ENCODE assay signal across 26 cellular contexts in genomic region chr10:60485025-60485424, GRCh38.
DNase-seq lines count a peak whose midpoint lies in the region; ATAC-seq, FAIRE-seq and TF ChIP-seq lines count a peak whose summit lies in the region.
"Had no signal": no experiment of that assay in that cellular context is flagged by ENCODE, and none has a peak within 500 bp of the region (broad histone marks: within the 10 kb centered on the region; RNA-seq: fewer than 3 reads in every experiment).

No MANE protein-coding gene starts in this region.

- no peaks in the 10 kb centered on the region for H3K79me2 ChIP-seq in GM23338 (replicated peaks; ENCODE audit: insufficient read depth)
- H3K79me2 ChIP-seq in K562 (ENCODE audit: control insufficient read depth, insufficient read depth, low read length), result no peaks in the 10 kb centered on the region

- TF ChIP-seq POLR2A in K562 (conservative IDR thresholded peaks at IDR 0.05) (no peak), gastrocnemius medialis (IDR thresholded peaks at IDR 0.05) (no peak)

- H3K36me3 Mint-ChIP-seq in GM23338 (ENCODE audit: low read depth), result no peaks in the 10 kb centered on the region
- H3K36me3 Mint-ChIP-seq: CD14-positive monocyte had no signal

- H4K20me1 ChIP-seq in GM23338 (replicated peaks; ENCODE audit: insufficient read depth) (no peaks in the 10 kb centered on the region), K562 (replicated peaks; ENCODE audit: control insufficient read depth, insufficient read depth, low read length) (no peaks in the 10 kb centered on the region)
- H4K20me1 ChIP-seq: BLaER1 treated with 17β-estradiol and CSF1 and Interleukin-3, amounts not matched to agents 10 nM and 100 nM had no signal

- H3K9me3 Mint-ChIP-seq in GM23338, result no peaks in the 10 kb centered on the region
- H3K9me3 Mint-ChIP-seq: CD14-positive monocyte; CD4-positive, alpha-beta T cell; CD8-positive, alpha-beta memory T cell; H9 had no signal

- no peaks in the 10 kb centered on the region for H3F3A ChIP-seq in GM23338 (replicated peaks; ENCODE audit: low read depth)

- H3K4me1 ChIP-seq in GM23338 (ENCODE audit: insufficient read depth) (0 out of 2 replicates have a peak, but pooled peaks cover 1% of the 10 kb centered on the region), K562 (replicated peaks in 1 of 2; ENCODE audit: control insufficient read depth in 2 of 2, insufficient read depth in 2 of 2, low read length in 2 of 2) (no peaks in the 10 kb centered on the region), foreskin keratinocyte (peaks cover 4% of the 10 kb centered on the region), gastrocnemius medialis (peaks cover 3 to 6% of the 10 kb centered on the region in 2 donors)
- H3K4me1 ChIP-seq: BLaER1 treated with 17β-estradiol and CSF1 and Interleukin-3, amounts not matched to agents 10 nM and 100 nM had no signal

- TF ChIP-seq CTCF in GM23338 (conservative IDR thresholded peaks at IDR 0.05; ENCODE audit: low read depth in 2 of 2) (no peak), K562 (IDR thresholded peaks at IDR 0.05 in 2 of 3, conservative IDR thresholded peaks at IDR 0.05 in 1 of 3; ENCODE audit: insufficient read depth in 2 of 3, low read depth in 1 of 3, low read length in 3 of 3) (no peak), foreskin keratinocyte (conservative IDR thresholded peaks at IDR 0.05) (no peak), gastrocnemius medialis (IDR thresholded peaks at IDR 0.05 in 4 of 5, conservative IDR thresholded peaks at IDR 0.05 in 1 of 5) (no peak)

- no peak for TF ChIP-seq RAD21 in K562 (CRISPR knock-in tag; conservative IDR thresholded peaks at IDR 0.05 in 1 of 2, IDR thresholded peaks at IDR 0.05 in 1 of 2)

- POLR2A ChIA-PET in K562 (lab: Yijun Ruan, JAX), result no interaction called here

- no peak overlapping the region for H2AFZ ChIP-seq in GM23338
- no peak overlapping the region for H2AFZ ChIP-seq in K562 (ENCODE audit: low read depth, low read length)
- H2AFZ ChIP-seq: GM23248 had no signal

- 0% methylated on average over 5 of the region's 5 CpGs for WGBS in K562 (ENCODE audit: insufficient coverage, low coverage, missing lambda C conversion rate)

- no peak overlapping the region for H3K4me3 Mint-ChIP-seq in GM23338
- H3K4me3 Mint-ChIP-seq: CD14-positive monocyte; CD4-positive, alpha-beta T cell; CD8-positive, alpha-beta memory T cell; H9 had no signal

- CTCF ChIA-PET in K562 (lab: Yijun Ruan, JAX; ENCODE audit: low intra/inter-chr PET ratio), result no interaction called here

- DNase-seq in GM23338 (ENCODE audit: low spot score) (no peak), K562 (ENCODE audit: extremely low read depth in 1 of 4, low spot score in 3 of 4) (no peak), foreskin keratinocyte (peak; percentile 42 to 54), gastrocnemius medialis (no peak), posterior cingulate gyrus (no peak)
- DNase-seq: 8988T; ACHN; AML-193; BE2C; CD4-positive, alpha-beta T cell; CD8-positive, alpha-beta memory T cell; DMS 273 treated with DMSO at 0.1 percent for 48 hours; DMS53; DMS79 treated with DMSO at 0.1 percent for 48 hours; GF-D8; GM23248; H9 had no signal

- H3K4me2 ChIP-seq in GM23338, result no peak overlapping the region
- no peak overlapping the region for H3K4me2 ChIP-seq in K562 (ENCODE audit: insufficient read depth, low read length)
- H3K4me2 ChIP-seq: A549; BLaER1 treated with 17β-estradiol and CSF1 and Interleukin-3, amounts not matched to agents 10 nM and 100 nM had no signal

- in situ Hi-C loops in K562 (cut with MboI), result no loop called here
- in situ Hi-C loops in gastrocnemius medialis (cut with MboI; ENCODE audit: low sequenced_read_pairs in 4 of 4), result no loop called here

- BruUV-seq in K562 (replicated peaks; lab: Mats Ljungman, UMichigan), result no TSS peak

- H3K27me3 ChIP-seq in GM23338 (ENCODE audit: insufficient read depth), result no peaks in the 10 kb centered on the region
- H3K27me3 ChIP-seq in K562 (ENCODE audit: control insufficient read depth in 2 of 2, insufficient read depth in 2 of 2, low read length in 2 of 2), result no peaks in the 10 kb centered on the region
- no peaks in the 10 kb centered on the region for H3K27me3 ChIP-seq in foreskin keratinocyte
- no peaks in the 10 kb centered on the region for H3K27me3 ChIP-seq in gastrocnemius medialis
- H3K27me3 ChIP-seq: BE2C; BLaER1 treated with 17β-estradiol and CSF1 and Interleukin-3, amounts not matched to agents 10 nM and 100 nM had no signal

- FAIRE-seq in K562 (lab: Jason Lieb, UNC), result no peak
- FAIRE-seq: A549, D721Med, GM12891, GM18507 had no signal

- ATAC-seq in GM23338 (no peak), K562 (no peak), foreskin keratinocyte (peak; percentile 10), gastrocnemius medialis (peak; percentile 33 to 61), HG02981 (IDR thresholded peaks at IDR 0.05; ENCODE audit: unreplicated experiment) (no peak), HG03135 (IDR thresholded peaks at IDR 0.05; ENCODE audit: unreplicated experiment) (no peak)
- ATAC-seq: A549, HCT116 had no signal

- H3K27ac ChIP-seq in GM23338 (ENCODE audit: low read depth) (no peak overlapping the region), K562 (ENCODE audit: extremely low read depth, low read depth, low read length) (no peak overlapping the region), foreskin keratinocyte (no peak overlapping the region), gastrocnemius medialis (no peak overlapping the region)
- H3K27ac ChIP-seq: A549; BLaER1 treated with 17β-estradiol and CSF1 and Interleukin-3, amounts not matched to agents 10 nM and 100 nM; GM23248 had no signal

- H3K36me3 ChIP-seq in GM23338 (ENCODE audit: insufficient read depth) (no peaks in the 10 kb centered on the region), K562 (ENCODE audit: control insufficient read depth, insufficient read depth, low read length) (no peaks in the 10 kb centered on the region), gastrocnemius medialis (no peaks in the 10 kb centered on the region)
- H3K36me3 ChIP-seq: BE2C; BLaER1 treated with 17β-estradiol and CSF1 and Interleukin-3, amounts not matched to agents 10 nM and 100 nM had no signal

- intact Hi-C loops in K562 (cut with micrococcal nuclease) (no loop called here), gastrocnemius medialis (cut with DNase I; ENCODE audit: low total_unique reads) (no loop called here), posterior cingulate gyrus (cut with DNase I) (loop anchor here (10.0 kb wide), 1 partner anchor 90 kb away; no protein-coding TSS in a partner anchor)

- no peaks in the 10 kb centered on the region for H3K9me2 ChIP-seq in GM23338 (ENCODE audit: insufficient read depth)

- TF ChIP-seq EP300 in K562 (IDR thresholded peaks at IDR 0.05; ENCODE audit: low read length), result no peak

- H3K4me3 ChIP-seq in GM23338, result no peak overlapping the region
- no peak overlapping the region for H3K4me3 ChIP-seq in K562
- no peak overlapping the region for H3K4me3 ChIP-seq in gastrocnemius medialis
- H3K4me3 ChIP-seq: A549; BLaER1 treated with 17β-estradiol and CSF1 and Interleukin-3, amounts not matched to agents 10 nM and 100 nM; GM23248 had no signal

- H3K4me1 Mint-ChIP-seq in GM23338, result peaks cover 12% of the 10 kb centered on the region
- H3K4me1 Mint-ChIP-seq: CD14-positive monocyte had no signal

- no peaks in the 10 kb centered on the region for H3K9me3 ChIP-seq in K562 (replicated peaks; ENCODE audit: control insufficient read depth, insufficient read depth, low read depth, low read length)
- H3K9me3 ChIP-seq in gastrocnemius medialis, result no peaks in the 10 kb centered on the region
- H3K9me3 ChIP-seq: A549; BE2C; BLaER1 treated with 17β-estradiol and CSF1 and Interleukin-3, amounts not matched to agents 10 nM and 100 nM had no signal

- peaks cover 2% of the 10 kb centered on the region for H3K27me3 Mint-ChIP-seq in GM23338 (ENCODE audit: insufficient read depth, low read depth, poor library complexity)
- H3K27me3 Mint-ChIP-seq: CD4-positive, alpha-beta T cell; CD8-positive, alpha-beta memory T cell had no signal

- no peaks in the 10 kb centered on the region for H3K9me1 ChIP-seq in K562 (ENCODE audit: control insufficient read depth, insufficient read depth, low read length)

- H3K27ac Mint-ChIP-seq in GM23338, result peak overlapping the region; percentile 20; the same call in 1 of the 2 replicates
- H3K27ac Mint-ChIP-seq: CD14-positive monocyte; CD4-positive, alpha-beta T cell; CD8-positive, alpha-beta memory T cell; H9 had no signal

- H3K9ac ChIP-seq in K562 (ENCODE audit: insufficient read depth in 1 of 2, low read depth in 2 of 2, low read length in 2 of 2), result no peak overlapping the region
- H3K9ac ChIP-seq: BLaER1 treated with 17β-estradiol and CSF1 and Interleukin-3, amounts not matched to agents 10 nM and 100 nM; GM23248 had no signal

TF ChIP-seq in GM23338, 12 proteins besides CTCF, POLR2A, EP300 and RAD21 (continues in another document):
- TF ChIP-seq NANOG (IDR thresholded peaks at IDR 0.05; ENCODE audit: borderline replicate concordance) (no peak), ZNF114 (CRISPR knock-in tag; IDR thresholded peaks at IDR 0.05) (no peak), ZNF331 (CRISPR knock-in tag; IDR thresholded peaks at IDR 0.05; ENCODE audit: low read depth) (no peak)

TF ChIP-seq in K562, 482 proteins besides CTCF, POLR2A, EP300 and RAD21:
- TF ChIP-seq ATF3 (IDR thresholded peaks at IDR 0.05) (0 out of 2 replicates have a peak, but pooled peaks have one; percentile 7), ATF3 (CRISPR knock-in tag; conservative IDR thresholded peaks at IDR 0.05) (no peak), ZNF445 (CRISPR knock-in tag; IDR thresholded peaks at IDR 0.05; ENCODE audit: low read depth) (no peak)

Comparison
In these comparisons a context has a peak if more than half of its experiments do, and no peak if none do; other contexts are left out.
1. ATAC-seq: peak in foreskin keratinocyte (single experiment) and gastrocnemius medialis (2 of 2); none in GM23338 (single experiment), K562 (single experiment), HG02981 (single experiment) and HG03135 (single experiment).
2. DNase-seq: peak in foreskin keratinocyte (2 of 2); none in GM23338 (single experiment), K562 (0 of 4), gastrocnemius medialis (0 of 2) and posterior cingulate gyrus (0 of 10).